ENCODE assay signal across 18 cellular contexts in genomic region chr5:17169507-17169906, GRCh38. TPM values are rescaled to one million over a fixed set of nuclear protein-coding genes. Genes with fewer than 3 reads are reported as not detected.
DNase-seq lines count a peak whose midpoint lies in the region; ATAC-seq, FAIRE-seq and TF ChIP-seq lines count a peak whose summit lies in the region.
"Had no signal": no experiment of that assay in that cellular context is flagged by ENCODE, and none has a peak within 500 bp of the region (broad histone marks: within the 10 kb centered on the region; RNA-seq: fewer than 3 reads in every experiment).

No MANE protein-coding gene starts in this region.

- H3K9me3 ChIP-seq in mesodermal cell (ENCODE audit: control insufficient read depth, low read length), result no peaks in the 10 kb centered on the region
- H3K9me3 ChIP-seq: SJCRH30 had no signal

- 60% methylated on average over 1 of the region's 2 CpGs; no CpG with 5 or more reads in 1 of the 2 experiments for WGBS in mesodermal cell (ENCODE audit: insufficient coverage in 2 of 2), 2 experiments

- no peaks in the 10 kb centered on the region for H3K36me3 ChIP-seq in mesodermal cell (ENCODE audit: control insufficient read depth, insufficient read depth, low read length)
- H3K36me3 ChIP-seq: SJCRH30 had no signal

- H3K4me3 ChIP-seq in mesodermal cell (ENCODE audit: extremely low read depth, insufficient read depth, low read length, poor library complexity, severe bottlenecking), result no peak overlapping the region
- H3K4me3 ChIP-seq: GM23338, SJCRH30 had no signal

- H3K27ac ChIP-seq in mesodermal cell (ENCODE audit: low read depth, low read length, severe bottlenecking), result peak overlapping the region; percentile 37
- H3K27ac ChIP-seq: SJCRH30 had no signal

- DNase-seq in AG08395 (ENCODE audit: low spot score) (peak; percentile 53), fibroblast of peridontal ligament (ENCODE audit: extremely low read depth) (peak; percentile 49), NCI-H1048 (lab: John Stamatoyannopoulos, UW) (no peak), GM19239 (ENCODE audit: insufficient read length, low spot score) (no peak)
- DNase-seq: activated CD8-positive, alpha-beta memory T cell treated with anti-CD3 and anti-CD28 coated beads for 24 hours; activated effector memory CD4-positive, alpha-beta T cell treated with anti-CD3 and anti-CD28 coated beads, Interleukin-2, amount 50 U/mL, for 16 hours; effector CD8-positive, alpha-beta T cell; head of caudate nucleus; KBM-7; NCI-H1105 treated with DMSO at 0.1 percent for 48 hours; nephron progenitor cell; SJCRH30 had no signal

- peak; percentile 88 for ATAC-seq in SK-N-SH treated with all-trans-retinoic acid at 6 μM for 48 hours
- ATAC-seq in GM18868 (IDR thresholded peaks at IDR 0.05; ENCODE audit: unreplicated experiment), result no peak
- ATAC-seq in HG03520 (IDR thresholded peaks at IDR 0.05; ENCODE audit: unreplicated experiment), result no peak
- ATAC-seq: GM23338 had no signal

- no peak for FAIRE-seq in GM19239 (lab: Jason Lieb, UNC)
- FAIRE-seq: D721Med had no signal

- H3K4me1 ChIP-seq in mesodermal cell (ENCODE audit: control insufficient read depth, insufficient read depth, low read length, poor library complexity, severe bottlenecking), result peaks cover 37% of the 10 kb centered on the region
- H3K4me1 ChIP-seq: SJCRH30 had no signal

TF ChIP-seq in SK-N-SH treated with all-trans-retinoic acid at 6 μM for 48 hours, 23 proteins besides CTCF, POLR2A, EP300 and RAD21:
- no peak for TF ChIP-seq TCF4 (CRISPR knock-in tag; IDR thresholded peaks at IDR 0.05; ENCODE audit: borderline replicate concordance)
- TF ChIP-seq ISL1 (CRISPR knock-in tag; IDR thresholded peaks at IDR 0.05), result peak; percentile 39; the same call in 1 of the 2 replicates

RNA-seq across cellular contexts. Expression of gene BASP1, which starts 47.9 kb away (rescaled TPM):
- 133 TPM for polyA plus RNA-seq in mesodermal cell (2013, experiment 1 of 2)
- polyA plus RNA-seq in mesodermal cell (2013, experiment 2 of 2), result 116 TPM

Comparison
In these comparisons a context has a peak if more than half of its experiments do, and no peak if none do; other contexts are left out.
1. DNase-seq: peak in AG08395 (single experiment) and fibroblast of peridontal ligament (single experiment); none in NCI-H1048 (single experiment) and GM19239 (single experiment).